Comparison of ENCODE assay signal across 23 cellular contexts in the genomic region with DNA sequence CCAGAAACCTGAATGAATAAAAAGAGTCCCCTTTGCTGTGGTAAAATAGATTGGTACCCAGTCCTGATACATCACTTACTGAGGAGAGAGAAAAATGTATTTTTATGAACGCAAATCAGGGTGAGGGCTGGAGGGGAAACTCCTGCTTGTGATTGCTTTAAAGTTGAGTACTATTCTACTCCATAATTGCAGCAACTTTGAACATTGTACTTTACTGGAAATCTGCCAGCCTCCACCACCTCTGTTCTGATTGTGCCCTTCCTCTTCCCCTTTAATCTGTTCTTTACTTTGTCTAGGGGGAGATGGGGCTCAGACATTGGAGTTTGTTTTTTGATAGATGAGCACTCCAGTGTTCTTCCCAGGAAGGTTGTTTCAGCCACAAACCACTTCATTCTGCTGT.
"Had no signal": no experiment of that assay in that cellular context is flagged by ENCODE, and none has a peak within 500 bp of the region (broad histone marks: within the 10 kb centered on the region; RNA-seq: fewer than 3 reads in every experiment).

No MANE protein-coding gene starts in this region.

- ATAC-seq: Panc1, SK-N-SH treated with all-trans-retinoic acid at 6 μM for 48 hours had no signal

- FAIRE-seq: HTR-8/SVneo had no signal

- H3K36me3 ChIP-seq: SJCRH30 had no signal

- H3K4me1 ChIP-seq: SJCRH30 had no signal

- H3K27me3 ChIP-seq: SJCRH30 had no signal

- H3K9me3 ChIP-seq: SJCRH30 had no signal

- H3K27ac ChIP-seq: HL-60, RWPE1, SJCRH30 had no signal

- H3K4me3 ChIP-seq: SJCRH30 had no signal

- DNase-seq: IMR-90, Karpas-422, KG1, MM.1S, NCI-H1092 treated with DMSO at 0.1 percent for 48 hours, NCI-H1436, NCI-H187, NCI-H2029, NCI-H2081 treated with DMSO at 0.1 percent for 48 hours, NCI-H2171, NCI-H226, NCI-H446, NCI-H510A, NCI-H524 treated with DMSO at 0.1 percent for 48 hours, NCI-H69, NCI-H774, SHP77 treated with DMSO at 0.1 percent for 48 hours, SJCRH30 had no signal
